9 cellular contexts compared by ENCODE assay signal in genomic region chr7:64630496-64630895, GRCh38. TPM values are rescaled to one million over a fixed set of nuclear protein-coding genes. Genes with fewer than 3 reads are reported as not detected.
A peak's percentile ranks its signal among the peaks of the same experiment; 100 is the strongest.
DNase-seq lines count a peak whose midpoint lies in the region; ATAC-seq, FAIRE-seq and TF ChIP-seq lines count a peak whose summit lies in the region.
"Had no signal": no experiment of that assay in that cellular context is flagged by ENCODE, and none has a peak within 500 bp of the region (broad histone marks: within the 10 kb centered on the region; RNA-seq: fewer than 3 reads in every experiment).

No MANE protein-coding gene starts in this region.

- no peak for FAIRE-seq in GM19239 (lab: Jason Lieb, UNC)

- intact Hi-C loops in dorsolateral prefrontal cortex (cut with DNase I) (no loop called here), Calu3 (cut with micrococcal nuclease; ENCODE audit: unreplicated experiment) (no loop called here)

- DNase-seq in NCI-H345 (lab: John Stamatoyannopoulos, UW) (peak; percentile 30), NCI-H345 treated with DMSO at 0.1 percent for 48 hours (lab: John Stamatoyannopoulos, UW; ENCODE audit: unreplicated experiment) (no peak), NCI-H2171 treated with DMSO at 0.1 percent for 48 hours (lab: John Stamatoyannopoulos, UW) (peak; percentile 20), dorsolateral prefrontal cortex (no peak), Calu3 (no peak), GM19239 (ENCODE audit: insufficient read length, low spot score) (no peak), NOMO-1 treated with DMSO at 0.1 percent for 48 hours (lab: John Stamatoyannopoulos, UW; ENCODE audit: unreplicated experiment) (no peak)
- DNase-seq in stimulated activated naive B cell treated with anti-CD40 and anti-IgM and Interleukin-4, amounts not matched to agents 10 μg/mL and 1 μg/mL and 100 μg/mL, for 72 hours, result no peak

- no TSS peak for BruUV-seq in Calu3 (replicated peaks; lab: Mats Ljungman, UMichigan)

- H3K27ac Mint-ChIP-seq in stimulated activated naive B cell treated with anti-CD40 and anti-IgM and Interleukin-4, amounts not matched to agents 10 μg/mL and 1 μg/mL and 100 μg/mL, for 72 hours, result no peak overlapping the region
- H3K27ac Mint-ChIP-seq in Calu3 (ENCODE audit: unreplicated experiment), result no peak overlapping the region

- CTCF ChIA-PET in Calu3 (lab: Charles Lee), result interaction anchor here (0.6 kb wide), 1 partner anchor 43 kb away, joined by 3 read pairs; no protein-coding TSS in a partner anchor

- ATAC-seq in stimulated activated naive B cell treated with anti-CD40 and anti-IgM and Interleukin-4, amounts not matched to agents 10 μg/mL and 1 μg/mL and 100 μg/mL, for 72 hours (replicated peaks), result peak; percentile 49 to 51

- no peaks in the 10 kb centered on the region for H3K27me3 Mint-ChIP-seq in stimulated activated naive B cell treated with anti-CD40 and anti-IgM and Interleukin-4, amounts not matched to agents 10 μg/mL and 1 μg/mL and 100 μg/mL, for 72 hours
- H3K27me3 Mint-ChIP-seq in Calu3 (ENCODE audit: unreplicated experiment), result no peaks in the 10 kb centered on the region

- H3K9me3 Mint-ChIP-seq in stimulated activated naive B cell treated with anti-CD40 and anti-IgM and Interleukin-4, amounts not matched to agents 10 μg/mL and 1 μg/mL and 100 μg/mL, for 72 hours, result no peaks in the 10 kb centered on the region
- H3K9me3 Mint-ChIP-seq in Calu3 (ENCODE audit: low read depth, unreplicated experiment), result peaks cover 3% of the 10 kb centered on the region

- no peaks in the 10 kb centered on the region for H3K36me3 Mint-ChIP-seq in stimulated activated naive B cell treated with anti-CD40 and anti-IgM and Interleukin-4, amounts not matched to agents 10 μg/mL and 1 μg/mL and 100 μg/mL, for 72 hours
- no peaks in the 10 kb centered on the region for H3K36me3 Mint-ChIP-seq in Calu3 (ENCODE audit: insufficient read depth, unreplicated experiment)

- no peaks in the 10 kb centered on the region for H3K27me3 ChIP-seq in dorsolateral prefrontal cortex

- H3K4me1 Mint-ChIP-seq in stimulated activated naive B cell treated with anti-CD40 and anti-IgM and Interleukin-4, amounts not matched to agents 10 μg/mL and 1 μg/mL and 100 μg/mL, for 72 hours, result peaks cover 2 to 9% of the 10 kb centered on the region in 2 donors
- H3K4me1 Mint-ChIP-seq in Calu3 (ENCODE audit: low read depth, unreplicated experiment), result no peaks in the 10 kb centered on the region

- TF ChIP-seq CTCF in dorsolateral prefrontal cortex (IDR thresholded peaks at IDR 0.05 in 54 of 56, conservative IDR thresholded peaks at IDR 0.05 in 2 of 56; ENCODE audit: low read depth in 1 of 56, partially characterized antibody in 56 of 56), result peak in 54 of 56 donors; percentile 11 to 62 (median 44)
- no peak for TF ChIP-seq CTCF in Calu3 (IDR thresholded peaks at IDR 0.05; ENCODE audit: unreplicated experiment)

- H3K27ac ChIP-seq in dorsolateral prefrontal cortex, result no peak overlapping the region
- H3K27ac ChIP-seq: epithelial cell of prostate had no signal

- no peak overlapping the region for H3K4me3 ChIP-seq in dorsolateral prefrontal cortex

- H3K4me3 Mint-ChIP-seq in stimulated activated naive B cell treated with anti-CD40 and anti-IgM and Interleukin-4, amounts not matched to agents 10 μg/mL and 1 μg/mL and 100 μg/mL, for 72 hours, result no peak overlapping the region
- H3K4me3 Mint-ChIP-seq in Calu3 (ENCODE audit: low read depth, unreplicated experiment), result no peak overlapping the region

RNA-seq across cellular contexts. Expression of gene ZNF107, which starts 35.4 kb away (rescaled TPM):
- total RNA-seq in dorsolateral prefrontal cortex (1 to 10 TPM; 3.3 to 9.5 (median 6.2) TPM), Calu3 (2022) (7.7 TPM in 2 replicates)

Comparison
In these comparisons a context has a peak if more than half of its experiments do, and no peak if none do; other contexts are left out.
1. DNase-seq: peak in NCI-H345 (single experiment) and NCI-H2171 treated with DMSO at 0.1 percent for 48 hours (single experiment); none in NCI-H345 treated with DMSO at 0.1 percent for 48 hours (single experiment), dorsolateral prefrontal cortex (0 of 10), stimulated activated naive B cell treated with anti-CD40 and anti-IgM and Interleukin-4, amounts not matched to agents 10 μg/mL and 1 μg/mL and 100 μg/mL, for 72 hours (single experiment), Calu3 (single experiment), GM19239 (single experiment) and NOMO-1 treated with DMSO at 0.1 percent for 48 hours (single experiment).